2 cellular contexts compared by ENCODE assay signal in the genomic region with DNA sequence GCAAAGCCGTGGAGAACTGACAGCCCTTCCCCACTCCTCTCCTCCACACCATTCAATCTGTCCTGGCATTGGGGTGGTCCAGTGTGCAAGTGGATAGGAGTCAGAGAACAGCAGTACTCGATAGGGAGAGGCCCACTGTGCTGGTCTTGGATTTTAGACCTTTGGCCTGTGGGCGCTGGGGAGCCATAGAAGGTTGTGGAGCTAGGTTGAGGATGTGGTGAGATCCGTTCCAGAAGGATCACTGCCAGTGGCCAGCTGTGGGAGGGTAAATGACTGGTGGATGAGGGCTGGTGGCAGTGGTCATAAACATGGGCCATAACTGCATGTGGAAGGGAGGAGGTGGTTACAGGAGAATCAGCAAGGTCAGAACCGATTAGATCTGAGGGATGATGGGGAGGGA.
TF ChIP-seq lines count a peak whose summit lies in the region.

No MANE protein-coding gene starts in this region.

TF ChIP-seq in liver, 16 proteins besides CTCF, POLR2A, EP300 and RAD21:
- TF ChIP-seq YY1 (IDR thresholded peaks at IDR 0.05) (no peak), EGR1 (IDR thresholded peaks at IDR 0.05; ENCODE audit: low read depth in 2 of 2) (no peak), RXRA (IDR thresholded peaks at IDR 0.05) (no peak), FOXA2 (IDR thresholded peaks at IDR 0.05) (no peak), GABPA (IDR thresholded peaks at IDR 0.05 in 1 of 2, conservative IDR thresholded peaks at IDR 0.05 in 1 of 2) (no peak), HNF4G (IDR thresholded peaks at IDR 0.05) (no peak), HNF4A (conservative IDR thresholded peaks at IDR 0.05) (no peak), TAF1 (conservative IDR thresholded peaks at IDR 0.05) (no peak), NR2F2 (IDR thresholded peaks at IDR 0.05) (no peak), JUND (IDR thresholded peaks at IDR 0.05) (no peak), FOXA1 (IDR thresholded peaks at IDR 0.05) (no peak), SP1 (IDR thresholded peaks at IDR 0.05) (no peak)
- TF ChIP-seq, protein P1, sequence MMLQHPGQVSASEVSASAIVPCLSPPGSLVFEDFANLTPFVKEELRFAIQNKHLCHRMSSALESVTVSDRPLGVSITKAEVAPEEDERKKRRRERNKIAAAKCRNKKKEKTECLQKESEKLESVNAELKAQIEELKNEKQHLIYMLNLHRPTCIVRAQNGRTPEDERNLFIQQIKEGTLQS (IDR thresholded peaks at IDR 0.05): no peak
- TF ChIP-seq, protein P2, sequence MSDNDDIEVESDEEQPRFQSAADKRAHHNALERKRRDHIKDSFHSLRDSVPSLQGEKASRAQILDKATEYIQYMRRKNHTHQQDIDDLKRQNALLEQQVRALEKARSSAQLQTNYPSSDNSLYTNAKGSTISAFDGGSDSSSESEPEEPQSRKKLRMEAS (IDR thresholded peaks at IDR 0.05): no peak
TF ChIP-seq in liver: peak in this region for 0.

TF ChIP-seq in HepG2, 621 proteins besides CTCF, POLR2A, EP300 and RAD21:
- TF ChIP-seq RBAK (CRISPR knock-in tag; IDR thresholded peaks at IDR 0.05) (no peak), ZNF484 (CRISPR knock-in tag; IDR thresholded peaks at IDR 0.05; ENCODE audit: borderline replicate concordance, low read depth) (no peak), ZNF577 (CRISPR knock-in tag; IDR thresholded peaks at IDR 0.05; ENCODE audit: borderline replicate concordance, low read depth) (no peak), ZNF567 (CRISPR knock-in tag; IDR thresholded peaks at IDR 0.05; ENCODE audit: borderline replicate concordance) (no peak), ZNF432 (CRISPR knock-in tag; IDR thresholded peaks at IDR 0.05; ENCODE audit: borderline replicate concordance) (no peak), NR1H2 (CRISPR knock-in tag; IDR thresholded peaks at IDR 0.05; ENCODE audit: borderline replicate concordance, low read depth) (no peak)
